Comparison of ENCODE assay signal across 24 cellular contexts in the genomic region with DNA sequence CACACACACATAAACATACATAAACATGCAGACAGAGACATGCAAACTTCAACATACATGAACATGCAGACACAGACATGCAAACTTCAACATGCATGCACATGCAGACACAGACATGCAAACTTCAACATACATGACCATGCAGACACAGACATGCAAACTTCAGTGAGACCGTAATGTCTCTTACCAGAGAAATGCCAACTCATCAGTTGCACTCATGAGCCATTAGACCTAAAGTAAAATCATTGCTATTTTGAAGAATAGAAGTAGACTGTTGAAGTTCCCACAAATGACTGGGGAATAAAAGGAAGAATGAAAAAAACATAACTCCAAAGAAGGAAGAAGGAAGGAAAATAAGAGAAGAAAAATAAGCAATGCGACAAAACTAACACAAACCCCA.
"Had no signal": no experiment of that assay in that cellular context is flagged by ENCODE, and none has a peak within 500 bp of the region (broad histone marks: within the 10 kb centered on the region; RNA-seq: fewer than 3 reads in every experiment).

No MANE protein-coding gene starts in this region.

- DNase-seq: hippocampal formation; kidney glomerular epithelial cell; left cardiac atrium; left lung; lower lobe of right lung; mammary epithelial cell; mesendoderm; naive B cell; natural killer cell; nucleus accumbens; psoas muscle; stimulated activated CD4-positive, alpha-beta T cell treated with anti-CD3 and anti-CD28 coated beads, Interleukin-2, amount 100 ng/mL, for 24 hours; stimulated activated CD4-positive, alpha-beta T cell treated with anti-CD3 and anti-CD28 coated beads, Interleukin-4, amount 100 ng/mL, for 1 hour; stimulated activated naive CD4-positive, alpha-beta T cell; tibial artery; trophoblast cell; upper lobe of right lung; uterus had no signal

- H3K27me3 ChIP-seq: left lung, suprapubic skin, tibial artery, upper lobe of right lung, uterus had no signal

- ATAC-seq: left cardiac atrium, left lung, lower lobe of right lung, psoas muscle, upper lobe of right lung had no signal

- H3K27ac Mint-ChIP-seq: mesothelial cell of epicardium; natural killer cell; stimulated activated naive CD8-positive, alpha-beta T cell treated with anti-CD3 and anti-CD28 coated beads, Interleukin-15, Interleukin-2, amounts not matched to agents 100 ng/mL and 50 ng/mL, for 24 hours had no signal

- H2AFZ ChIP-seq: parathyroid adenoma had no signal

- H3K36me3 Mint-ChIP-seq: mesothelial cell of epicardium, naive B cell, natural killer cell had no signal

- H3K27me3 Mint-ChIP-seq: naive B cell had no signal

- H3K4me2 ChIP-seq: smooth muscle cell had no signal

- H3K4me1 ChIP-seq: left lung, lower lobe of right lung, parathyroid adenoma, psoas muscle, suprapubic skin, tibial artery, upper lobe of right lung, uterus had no signal

- H3K27ac ChIP-seq: left lung, lower lobe of right lung, parathyroid adenoma, psoas muscle, suprapubic skin, thoracic aorta, tibial artery, upper lobe of right lung, uterus had no signal

- H3K9ac ChIP-seq: parathyroid adenoma had no signal

- H3K9me3 ChIP-seq: left lung, lower lobe of right lung, psoas muscle, suprapubic skin, thoracic aorta, tibial artery, upper lobe of right lung, uterus had no signal

- H3K79me2 ChIP-seq: parathyroid adenoma had no signal

- H3K4me1 Mint-ChIP-seq: mesothelial cell of epicardium, naive B cell, natural killer cell had no signal

- H3K4me3 ChIP-seq: left lung, lower lobe of right lung, psoas muscle, smooth muscle cell, suprapubic skin, thoracic aorta, tibial artery, upper lobe of right lung, uterus had no signal

- H3K4me3 Mint-ChIP-seq: mesothelial cell of epicardium; naive B cell; natural killer cell; stimulated activated naive CD8-positive, alpha-beta T cell treated with anti-CD3 and anti-CD28 coated beads, Interleukin-15, Interleukin-2, amounts not matched to agents 100 ng/mL and 50 ng/mL, for 24 hours had no signal

- H3K36me3 ChIP-seq: left lung, lower lobe of right lung, suprapubic skin, thoracic aorta, tibial artery, upper lobe of right lung, uterus had no signal
